In genomic region chrX:2696698-2697215, GRCh38 we compare ENCODE assay signal across 8 cellular contexts. TPM values are rescaled to one million over a fixed set of nuclear protein-coding genes. Genes with fewer than 3 reads are reported as not detected.
DNase-seq lines count a peak whose midpoint lies in the region; ATAC-seq and TF ChIP-seq lines count a peak whose summit lies in the region.

No MANE protein-coding gene starts in this region.

- H3K9me3 Mint-ChIP-seq in activated CD8-positive, alpha-beta memory T cell treated with anti-CD3 and anti-CD28 coated beads, Interleukin-2, amount 10 ng/mL, durations not matched to agents 7 days and 5 days (ENCODE audit: low read depth) = peaks cover 5% of the 10 kb centered on the region

- H3K4me1 Mint-ChIP-seq in activated CD8-positive, alpha-beta memory T cell treated with anti-CD3 and anti-CD28 coated beads, Interleukin-2, amount 10 ng/mL, durations not matched to agents 7 days and 5 days = peaks cover 82% of the 10 kb centered on the region

- H3K27me3 Mint-ChIP-seq in activated CD8-positive, alpha-beta memory T cell treated with anti-CD3 and anti-CD28 coated beads, Interleukin-2, amount 10 ng/mL, durations not matched to agents 7 days and 5 days = no peaks in the 10 kb centered on the region

- no peak for TF ChIP-seq CTCF in AG09319 (IDR thresholded peaks at IDR 0.05; ENCODE audit: low read depth, low read length)

- H3K36me3 Mint-ChIP-seq in activated CD8-positive, alpha-beta memory T cell treated with anti-CD3 and anti-CD28 coated beads, Interleukin-2, amount 10 ng/mL, durations not matched to agents 7 days and 5 days = peaks cover 57% of the 10 kb centered on the region

- peak overlapping the region; percentile 96 for H3K27ac Mint-ChIP-seq in activated CD8-positive, alpha-beta memory T cell treated with anti-CD3 and anti-CD28 coated beads, Interleukin-2, amount 10 ng/mL, durations not matched to agents 7 days and 5 days

- H3K4me3 Mint-ChIP-seq in activated CD8-positive, alpha-beta memory T cell treated with anti-CD3 and anti-CD28 coated beads, Interleukin-2, amount 10 ng/mL, durations not matched to agents 7 days and 5 days = peak overlapping the region; percentile 67

- peak; percentile 84 for ATAC-seq in GM19324 (IDR thresholded peaks at IDR 0.05; ENCODE audit: low FRiP score, unreplicated experiment)
- peak; percentile 84 for ATAC-seq in HG03354 (IDR thresholded peaks at IDR 0.05; ENCODE audit: poor library complexity, severe bottlenecking, unreplicated experiment)
- peak; percentile 76 for ATAC-seq in activated CD8-positive, alpha-beta memory T cell treated with anti-CD3 and anti-CD28 coated beads, Interleukin-2, amount 10 ng/mL, durations not matched to agents 7 days and 5 days

- peak; percentile 50 for DNase-seq in AG09319 (ENCODE audit: extremely low read depth, low read depth)
- DNase-seq in activated CD8-positive, alpha-beta memory T cell treated with anti-CD3 and anti-CD28 coated beads, Interleukin-2, amount 10 ng/mL, durations not matched to agents 7 days and 5 days = peak; percentile 83
- DNase-seq in germinal center (ENCODE audit: low spot score) = peak; percentile 44
- DNase-seq in stimulated activated CD4-positive, alpha-beta T cell treated with anti-CD3 and anti-CD28 coated beads, Interleukin-4, amount 100 ng/mL, for 24 hours = peak; percentile 72
- no peak for DNase-seq in DMS53 (lab: John Stamatoyannopoulos, UW)
- no peak for DNase-seq in mesenteric fat pad (ENCODE audit: low spot score)

- CTCF ChIA-PET in activated CD8-positive, alpha-beta memory T cell treated with anti-CD3 and anti-CD28 coated beads, Interleukin-2, amount 10 ng/mL, durations not matched to agents 7 days and 5 days (lab: Charles Lee) = no interaction called here

RNA-seq across cellular contexts. Expression of gene CD99, which starts 5.7 kb away (rescaled TPM):
- total RNA-seq in activated CD8-positive, alpha-beta memory T cell treated with anti-CD3 and anti-CD28 coated beads, Interleukin-2, amount 10 ng/mL, durations not matched to agents 7 days and 5 days = 100 to 1,000 TPM; 259 to 286 TPM
- total RNA-seq in mesenteric fat pad = 398 TPM

RNA-seq across cellular contexts. Expression of gene XG, which starts 55.1 kb away (rescaled TPM):
- total RNA-seq in activated CD8-positive, alpha-beta memory T cell treated with anti-CD3 and anti-CD28 coated beads, Interleukin-2, amount 10 ng/mL, durations not matched to agents 7 days and 5 days = not detected
- 3.4 TPM for total RNA-seq in mesenteric fat pad

Comparison
In these comparisons a context has a peak if more than half of its experiments do, and no peak if none do; other contexts are left out.
1. DNase-seq: peak in AG09319 (single experiment), activated CD8-positive, alpha-beta memory T cell treated with anti-CD3 and anti-CD28 coated beads, Interleukin-2, amount 10 ng/mL, durations not matched to agents 7 days and 5 days (single experiment), germinal center (single experiment) and stimulated activated CD4-positive, alpha-beta T cell treated with anti-CD3 and anti-CD28 coated beads, Interleukin-4, amount 100 ng/mL, for 24 hours (single experiment); none in DMS53 (single experiment) and mesenteric fat pad (single experiment).
2. Peak in every context shown above with its lines, with median percentiles within 50 percentile points of each other: ATAC-seq.